ENCODE assay signal across 8 cellular contexts in genomic region chr3:100334340-100335136, GRCh38. TPM values are rescaled to one million over a fixed set of nuclear protein-coding genes. Genes with fewer than 3 reads are reported as not detected.
A peak's percentile ranks its signal among the peaks of the same experiment; 100 is the strongest.
DNase-seq lines count a peak whose midpoint lies in the region; TF ChIP-seq lines count a peak whose summit lies in the region.

Gene NIT2, plus strand, starts transcription at chr3:100334757. Its CDS starts 35 bp downstream, at chr3:100334792.

- 1 to 2% methylated on average over 32 to 58 of the region's 78 CpGs for WGBS in GM23248 (ENCODE audit: low coverage in 1 of 2, low lambda C conversion rate in 2 of 2, missing lambda C conversion rate in 2 of 2), 2 experiments

- peak within 1 kb of the TSS; percentile 31 for H3K27ac ChIP-seq in GM23248
- H3K27ac ChIP-seq in Karpas-422 (ENCODE audit: low read length): peak within 1 kb of the TSS; percentile 59

- H3F3A ChIP-seq in GM23248 (ENCODE audit: insufficient read depth): no peaks in the 10 kb centered on the region

- peak within 1 kb of the TSS; percentile 98 for H2AFZ ChIP-seq in GM23248
- peak within 1 kb of the TSS; percentile 61 for H2AFZ ChIP-seq in Karpas-422 (ENCODE audit: low read length)

- no peak for TF ChIP-seq CTCF in fibroblast of the aortic adventitia (IDR thresholded peaks at IDR 0.05; ENCODE audit: insufficient read depth, low read length)
- TF ChIP-seq CTCF in nephron (IDR thresholded peaks at IDR 0.05; ENCODE audit: unreplicated experiment in 3 of 3): no peak

- H3K9ac ChIP-seq in GM23248 (peak within 1 kb of the TSS; percentile 86), Karpas-422 (ENCODE audit: low read length) (peak within 1 kb of the TSS; percentile 89)

- peak within 1 kb of the TSS; percentile 83 for H3K4me3 ChIP-seq in GM23248
- peak within 1 kb of the TSS; percentile 85 for H3K4me3 ChIP-seq in Karpas-422 (ENCODE audit: low read length)
- H3K4me3 ChIP-seq in fibroblast of the aortic adventitia (ENCODE audit: low read depth, low read length): peak within 1 kb of the TSS; percentile 71

- peaks cover 12% of the 10 kb centered on the region for H3K4me1 Mint-ChIP-seq in nephron
- H3K4me1 Mint-ChIP-seq in stimulated activated naive CD8-positive, alpha-beta T cell treated with anti-CD3 and anti-CD28 coated beads, Interleukin-15, Interleukin-2, amounts not matched to agents 100 ng/mL and 50 ng/mL, for 24 hours (ENCODE audit: low read depth): peaks cover 25% of the 10 kb centered on the region

- no peaks in the 10 kb centered on the region for H4K20me1 ChIP-seq in GM23248 (ENCODE audit: insufficient read depth)
- H4K20me1 ChIP-seq in Karpas-422 (ENCODE audit: insufficient read depth, low read depth, low read length): no peaks in the 10 kb centered on the region

- H3K79me2 ChIP-seq in GM23248 (ENCODE audit: insufficient read depth) (no peaks in the 10 kb centered on the region; the same call in 1 of the 2 replicates), Karpas-422 (ENCODE audit: low read length) (peaks cover 37% of the 10 kb centered on the region)

- H3K36me3 ChIP-seq in GM23248 (ENCODE audit: low read depth) (peaks cover 2% of the 10 kb centered on the region), Karpas-422 (ENCODE audit: insufficient read depth, low read length) (peaks cover 10% of the 10 kb centered on the region)

- in situ Hi-C loops in GM23248 (cut with MboI): no loop called here

- no peaks in the 10 kb centered on the region for H3K27me3 Mint-ChIP-seq in nephron (ENCODE audit: low read depth)
- no peaks in the 10 kb centered on the region for H3K27me3 Mint-ChIP-seq in stimulated activated naive CD8-positive, alpha-beta T cell treated with anti-CD3 and anti-CD28 coated beads, Interleukin-15, Interleukin-2, amounts not matched to agents 100 ng/mL and 50 ng/mL, for 24 hours

- H3K27me3 ChIP-seq in GM23248 (replicated peaks; ENCODE audit: insufficient read depth) (no peaks in the 10 kb centered on the region), Karpas-422 (ENCODE audit: low read length) (no peaks in the 10 kb centered on the region)

- H3K9me2 ChIP-seq in GM23248 (ENCODE audit: insufficient read depth): no peaks in the 10 kb centered on the region
- H3K9me2 ChIP-seq in Karpas-422 (replicated peaks; ENCODE audit: insufficient read depth, low read length): no peaks in the 10 kb centered on the region

- DNase-seq in EL (peak; percentile 82), GM23248 (peak; percentile 88), Karpas-422 (peak; percentile 93), SHP77 (lab: John Stamatoyannopoulos, UW) (peak; percentile 69 to 84), fibroblast of the aortic adventitia (ENCODE audit: low read depth) (peak; percentile 66)
- peak; percentile 73 for DNase-seq in activated effector memory CD4-positive, alpha-beta T cell treated with Interleukin-2 at 50 U/mL for 16 hours

- peak within 1 kb of the TSS; percentile 74 to 88 (median 86) for H3K27ac Mint-ChIP-seq in nephron
- peak within 1 kb of the TSS; percentile 99 for H3K27ac Mint-ChIP-seq in stimulated activated naive CD8-positive, alpha-beta T cell treated with anti-CD3 and anti-CD28 coated beads, Interleukin-15, Interleukin-2, amounts not matched to agents 100 ng/mL and 50 ng/mL, for 24 hours

- H3K4me1 ChIP-seq in GM23248 (ENCODE audit: insufficient read depth) (no peaks in the 10 kb centered on the region), Karpas-422 (ENCODE audit: low read length) (peaks cover 29% of the 10 kb centered on the region)

- H3K9me3 ChIP-seq in GM23248 (ENCODE audit: low read depth) (no peaks in the 10 kb centered on the region), Karpas-422 (ENCODE audit: low read length) (no peaks in the 10 kb centered on the region)

- peak within 1 kb of the TSS; percentile 90 for H3K4me2 ChIP-seq in GM23248 (ENCODE audit: unreplicated experiment)
- peak within 1 kb of the TSS; percentile 97 for H3K4me2 ChIP-seq in Karpas-422 (ENCODE audit: low read depth, low read length, poor library complexity, severe bottlenecking)

- no peaks in the 10 kb centered on the region for H3K36me3 Mint-ChIP-seq in nephron (ENCODE audit: low read depth)
- H3K36me3 Mint-ChIP-seq in stimulated activated naive CD8-positive, alpha-beta T cell treated with anti-CD3 and anti-CD28 coated beads, Interleukin-15, Interleukin-2, amounts not matched to agents 100 ng/mL and 50 ng/mL, for 24 hours (ENCODE audit: low read depth): peaks cover 15% of the 10 kb centered on the region

- no peaks in the 10 kb centered on the region for H3K9me3 Mint-ChIP-seq in nephron
- H3K9me3 Mint-ChIP-seq in stimulated activated naive CD8-positive, alpha-beta T cell treated with anti-CD3 and anti-CD28 coated beads, Interleukin-15, Interleukin-2, amounts not matched to agents 100 ng/mL and 50 ng/mL, for 24 hours: no peaks in the 10 kb centered on the region

- peak within 1 kb of the TSS; percentile 85 to 93 (median 93) for H3K4me3 Mint-ChIP-seq in nephron
- H3K4me3 Mint-ChIP-seq in stimulated activated naive CD8-positive, alpha-beta T cell treated with anti-CD3 and anti-CD28 coated beads, Interleukin-15, Interleukin-2, amounts not matched to agents 100 ng/mL and 50 ng/mL, for 24 hours: peak within 1 kb of the TSS; percentile 98

RNA-seq across cellular contexts. Expression of gene NIT2, which starts in this region (rescaled TPM):
- 35.6 and 36.0 TPM in 2 replicates for total RNA-seq in GM23248 (2014; rRNA removed; shearing (Covaris generic))
- 76.2 and 84.0 TPM in 2 replicates for polyA plus RNA-seq in GM23248 (2016; fragmentation: Nextera tagmentation; extraction: Ambion mirVana)
- total RNA-seq in Karpas-422 (2014; rRNA removed; shearing (Covaris generic); ENCODE audit: low replicate concordance): 63.2 and 74.5 TPM in 2 replicates
- 15.2 and 27.7 TPM in 2 replicates for total RNA-seq in fibroblast of the aortic adventitia (ENCODE audit: low replicate concordance)

Comparison
In these comparisons a context has a peak if more than half of its experiments do, and no peak if none do; other contexts are left out.
1. Peak in every context shown above with its lines: DNase-seq, H3K4me3 ChIP-seq and H3K27ac ChIP-seq.